In the genomic region with DNA sequence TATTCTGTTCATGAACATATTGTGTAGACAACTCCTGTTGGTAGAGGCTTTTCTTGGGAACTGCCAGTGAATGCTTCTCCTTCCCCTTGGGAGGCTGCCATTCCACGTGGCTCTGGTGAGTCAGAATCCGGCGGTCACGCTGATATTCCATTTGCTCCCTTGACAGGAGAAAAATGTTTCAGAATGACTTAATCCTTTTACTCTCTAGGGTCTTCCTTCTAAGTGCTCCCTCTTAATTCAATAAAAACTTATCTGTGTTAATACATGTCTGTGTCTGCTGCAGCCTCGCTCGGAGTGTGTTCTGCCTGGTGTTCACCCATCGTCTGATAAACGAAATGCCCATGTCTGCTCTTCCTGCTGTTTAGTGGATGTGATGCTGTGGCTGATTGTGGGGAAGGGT, we compare ENCODE assay signal across 11 cellular contexts.
DNase-seq lines count a peak whose midpoint lies in the region; ATAC-seq and TF ChIP-seq lines count a peak whose summit lies in the region.
"Had no signal": no experiment of that assay in that cellular context is flagged by ENCODE, and none has a peak within 500 bp of the region (broad histone marks: within the 10 kb centered on the region; RNA-seq: fewer than 3 reads in every experiment).

No MANE protein-coding gene starts in this region.

- no peaks in the 10 kb centered on the region for H3K9me2 ChIP-seq in GM23248 (ENCODE audit: insufficient read depth)

- CTCF ChIA-PET in GM10248 (lab: Yijun Ruan, JAX): no interaction called here

- H3K27ac ChIP-seq in GM23248: peak overlapping the region; percentile 78
- H3K27ac ChIP-seq: HL-60 had no signal

- H3K4me2 ChIP-seq in GM23248 (ENCODE audit: unreplicated experiment) (peak overlapping the region; percentile 89), skeletal muscle satellite cell (ENCODE audit: low read length) (peak overlapping the region; percentile 72)

- peaks cover 24% of the 10 kb centered on the region for H3K4me1 ChIP-seq in GM23248 (ENCODE audit: insufficient read depth)
- peaks cover 17% of the 10 kb centered on the region for H3K4me1 ChIP-seq in skeletal muscle satellite cell (ENCODE audit: control insufficient read depth, insufficient read depth, low read length)

- DNase-seq in GM23248 (peak; percentile 95), astrocyte of the spinal cord (ENCODE audit: low read depth, low spot score) (peak; percentile 94), hepatic stellate cell (ENCODE audit: low spot score) (peak; percentile 66), GM10248 (ENCODE audit: extremely low spot score) (no peak), HPDE6-E6E7 (ENCODE audit: extremely low spot score) (no peak)
- DNase-seq in activated T-cell treated with anti-CD3 and anti-CD28 coated beads, Interleukin-2, amount 50 U/mL, for 24 hours: no peak
- DNase-seq: stimulated activated CD4-positive, alpha-beta T cell treated with anti-CD3 and anti-CD28 coated beads, Interleukin-12 subunit alpha, Interleukin-12 subunit beta, amount 100 ng/mL, for 4 hours had no signal

- H3K27ac Mint-ChIP-seq in activated T-cell treated with anti-CD3 and anti-CD28 coated beads, Interleukin-2, amount 50 U/mL, for 24 hours: no peak overlapping the region

- peak overlapping the region; percentile 64 for H3K4me3 ChIP-seq in GM23248
- no peak overlapping the region for H3K4me3 ChIP-seq in astrocyte of the spinal cord (ENCODE audit: low read depth, low read length)
- H3K4me3 ChIP-seq in skeletal muscle satellite cell (ENCODE audit: low read length): peak overlapping the region; percentile 41
- H3K4me3 ChIP-seq: GM12878 had no signal

- POLR2A ChIA-PET in GM10248 (lab: Yijun Ruan, JAX): no interaction called here

- no peaks in the 10 kb centered on the region for H3K36me3 Mint-ChIP-seq in activated T-cell treated with anti-CD3 and anti-CD28 coated beads, Interleukin-2, amount 50 U/mL, for 24 hours (ENCODE audit: low read depth)

- TF ChIP-seq CTCF in astrocyte of the spinal cord (IDR thresholded peaks at IDR 0.05; ENCODE audit: low read depth, low read length): no peak
- no peak for TF ChIP-seq CTCF in GM10248 (IDR thresholded peaks at IDR 0.05; ENCODE audit: control extremely low read depth, extremely low read depth, low read depth, missing control alignments)

- H3K27me3 ChIP-seq in GM23248 (replicated peaks; ENCODE audit: insufficient read depth) (no peaks in the 10 kb centered on the region), skeletal muscle satellite cell (ENCODE audit: control insufficient read depth, insufficient read depth, low read length) (no peaks in the 10 kb centered on the region)

- H3K9me3 Mint-ChIP-seq in activated T-cell treated with anti-CD3 and anti-CD28 coated beads, Interleukin-2, amount 50 U/mL, for 24 hours: no peaks in the 10 kb centered on the region

- H3K36me3 ChIP-seq in GM23248 (ENCODE audit: low read depth) (no peaks in the 10 kb centered on the region), skeletal muscle satellite cell (ENCODE audit: insufficient read depth, low read length) (no peaks in the 10 kb centered on the region)

- H3K4me3 Mint-ChIP-seq in activated T-cell treated with anti-CD3 and anti-CD28 coated beads, Interleukin-2, amount 50 U/mL, for 24 hours: no peak overlapping the region

- H2AFZ ChIP-seq in GM23248: peak overlapping the region; percentile 84

- H3K9me3 ChIP-seq in GM23248 (ENCODE audit: low read depth): no peaks in the 10 kb centered on the region
- no peaks in the 10 kb centered on the region for H3K9me3 ChIP-seq in skeletal muscle satellite cell (replicated peaks; ENCODE audit: low read length)

- H4K20me1 ChIP-seq in GM23248 (ENCODE audit: insufficient read depth): no peaks in the 10 kb centered on the region

- no peaks in the 10 kb centered on the region for H3K79me2 ChIP-seq in GM23248 (ENCODE audit: insufficient read depth)

- no peak for ATAC-seq in GM18502 (IDR thresholded peaks at IDR 0.05; ENCODE audit: poor library complexity, unreplicated experiment)
- ATAC-seq: GM12878 had no signal

- in situ Hi-C loops in GM23248 (cut with MboI): no loop called here
- in situ Hi-C loops in astrocyte of the spinal cord (cut with HindIII; ENCODE audit: low sequenced_read_pairs): no loop called here

- H3F3A ChIP-seq in GM23248 (ENCODE audit: insufficient read depth): peaks cover 11% of the 10 kb centered on the region

- 0 to 2% methylated on average over 8 of the region's 8 CpGs for WGBS in GM23248 (ENCODE audit: low coverage in 1 of 2, low lambda C conversion rate in 2 of 2, missing lambda C conversion rate in 2 of 2), 2 experiments

- H3K27me3 Mint-ChIP-seq in activated T-cell treated with anti-CD3 and anti-CD28 coated beads, Interleukin-2, amount 50 U/mL, for 24 hours: peaks cover 16% of the 10 kb centered on the region

- H3K4me1 Mint-ChIP-seq in activated T-cell treated with anti-CD3 and anti-CD28 coated beads, Interleukin-2, amount 50 U/mL, for 24 hours (ENCODE audit: low read depth): no peaks in the 10 kb centered on the region

- H3K9ac ChIP-seq in GM23248: peak overlapping the region; percentile 75
- peak overlapping the region; percentile 49 for H3K9ac ChIP-seq in skeletal muscle satellite cell (ENCODE audit: low read depth, low read length)

Comparison
In these comparisons a context has a peak if more than half of its experiments do, and no peak if none do; other contexts are left out.
1. DNase-seq: peak in GM23248 (single experiment), astrocyte of the spinal cord (single experiment) and hepatic stellate cell (single experiment); none in GM10248 (single experiment), activated T-cell treated with anti-CD3 and anti-CD28 coated beads, Interleukin-2, amount 50 U/mL, for 24 hours (single experiment) and HPDE6-E6E7 (single experiment).